Comparison of ENCODE assay signal across 1 cellular context in genomic region chr19:12884202-12884601, GRCh38.
TF ChIP-seq lines count a peak whose summit lies in the region.

No MANE protein-coding gene starts in this region.

TF ChIP-seq in GM12891, 5 proteins besides CTCF, POLR2A, EP300 and RAD21:
- TF ChIP-seq POU2F2 (IDR thresholded peaks at IDR 0.05; ENCODE audit: low read depth, low read length) (no peak), PAX5 (IDR thresholded peaks at IDR 0.05; ENCODE audit: insufficient read depth, low read length, severe bottlenecking) (no peak)
